Comparison of ENCODE assay signal across 13 cellular contexts in the genomic region with DNA sequence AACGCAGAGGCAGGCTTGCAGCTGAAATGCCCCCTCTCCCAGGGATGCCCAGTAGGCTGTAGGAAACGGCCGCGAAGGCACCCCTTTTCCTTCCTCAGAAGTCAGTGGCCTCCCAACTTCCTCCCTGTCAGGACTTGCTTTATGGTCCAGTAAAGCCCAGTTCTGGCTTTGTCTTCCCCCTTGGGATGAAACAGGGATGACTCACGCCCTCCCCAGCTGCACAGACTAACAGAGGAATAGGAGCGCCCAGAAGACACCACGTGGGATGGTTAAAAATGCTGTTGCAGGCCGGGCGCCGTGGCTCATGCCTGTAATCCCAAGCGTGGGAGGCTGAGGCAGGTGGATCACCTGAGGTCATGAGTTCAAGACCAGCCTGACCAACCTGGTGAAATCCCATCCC. TPM values are rescaled to one million over a fixed set of nuclear protein-coding genes. Genes with fewer than 3 reads are reported as not detected.
A peak's percentile ranks its signal among the peaks of the same experiment; 100 is the strongest.
DNase-seq lines count a peak whose midpoint lies in the region; ATAC-seq, FAIRE-seq and TF ChIP-seq lines count a peak whose summit lies in the region.
"Had no signal": no experiment of that assay in that cellular context is flagged by ENCODE, and none has a peak within 500 bp of the region (broad histone marks: within the 10 kb centered on the region; RNA-seq: fewer than 3 reads in every experiment).

No MANE protein-coding gene starts in this region.

- intact Hi-C loops in adrenal gland (cut with DNase I): no loop called here
- intact Hi-C loops in left cardiac atrium (cut with DNase I): no loop called here

- FAIRE-seq in urothelium cell line (lab: Jason Lieb, UNC): no peak

- ATAC-seq in left cardiac atrium (peak; percentile 81 to 90), GM18867 (IDR thresholded peaks at IDR 0.05; ENCODE audit: unreplicated experiment) (no peak)

- H3K36me3 ChIP-seq in adrenal gland (replicated peaks in 1 of 2): no peaks in the 10 kb centered on the region

- TF ChIP-seq CTCF in adrenal gland (IDR thresholded peaks at IDR 0.05): no peak

- WGBS in adrenal gland, 4 donors: 42 to 85% (median 73%) methylated on average over 6 to 11 of the region's 11 CpGs

- no peaks in the 10 kb centered on the region for H3K27me3 ChIP-seq in adrenal gland

- H3K9me3 ChIP-seq in adrenal gland (replicated peaks in 1 of 3): no peaks in the 10 kb centered on the region

- no peak overlapping the region for H3K4me3 ChIP-seq in adrenal gland

- DNase-seq in DMS 273 (lab: John Stamatoyannopoulos, UW; ENCODE audit: unreplicated experiment) (peak; percentile 29), DMS 273 treated with DMSO at 0.1 percent for 48 hours (lab: John Stamatoyannopoulos, UW) (no peak), adrenal gland (peak in 5 of 7 donors; percentile 14 to 54 (median 19)), left cardiac atrium (peak; percentile 55), urothelium cell line (ENCODE audit: low spot score) (peak; percentile 88), NCI-H446 (lab: John Stamatoyannopoulos, UW) (no peak), ureter (ENCODE audit: low spot score) (no peak)
- DNase-seq: activated T-cell treated with anti-CD3 and anti-CD28 coated beads, Interleukin-2, amount 50 U/mL, for 24 hours; central memory CD4-positive, alpha-beta T cell; MM.1S; stimulated activated naive CD4-positive, alpha-beta T cell had no signal

- H3K4me1 ChIP-seq in adrenal gland (replicated peaks in 1 of 2): no peaks in the 10 kb centered on the region

- no peak overlapping the region for H3K27ac ChIP-seq in adrenal gland
- H3K27ac ChIP-seq: 22Rv1 had no signal

- TF ChIP-seq POLR2A in adrenal gland (IDR thresholded peaks at IDR 0.05): no peak

RNA-seq across cellular contexts. Expression of gene CREG2, which starts 6.9 kb away (rescaled TPM):
- total RNA-seq in adrenal gland: under 1 TPM in 2 of 8 donors, not detected in 6; 0.25 to 0.55 TPM
- polyA plus RNA-seq in adrenal gland: under 1 TPM in 1 of 3 donors, not detected in 2; 0.02 TPM
- total RNA-seq in left cardiac atrium: not detected
- total RNA-seq in ureter: 1.8 TPM

Comparison
In these comparisons a context has a peak if more than half of its experiments do, and no peak if none do; other contexts are left out.
1. DNase-seq: peak in DMS 273 (single experiment), adrenal gland (5 of 7), left cardiac atrium (single experiment) and urothelium cell line (single experiment); none in DMS 273 treated with DMSO at 0.1 percent for 48 hours (single experiment), NCI-H446 (0 of 2) and ureter (single experiment).